Comparison of ENCODE assay signal across 7 cellular contexts in genomic region chr1:14774988-14775387, GRCh38.
"Had no signal": no experiment of that assay in that cellular context is flagged by ENCODE, and none has a peak within 500 bp of the region (broad histone marks: within the 10 kb centered on the region; RNA-seq: fewer than 3 reads in every experiment).

No MANE protein-coding gene starts in this region.

- H3K4me2 ChIP-seq: KMS-11 had no signal

- H3K27ac ChIP-seq: HL-60, KMS-11 had no signal

- ATAC-seq: HepG2 had no signal

- H3K9ac ChIP-seq: KMS-11 had no signal

- FAIRE-seq: HepG2, HTR-8/SVneo had no signal

- DNase-seq: IMR-90, KBM-7, KG1 had no signal
